8 cellular contexts compared by ENCODE assay signal in the genomic region with DNA sequence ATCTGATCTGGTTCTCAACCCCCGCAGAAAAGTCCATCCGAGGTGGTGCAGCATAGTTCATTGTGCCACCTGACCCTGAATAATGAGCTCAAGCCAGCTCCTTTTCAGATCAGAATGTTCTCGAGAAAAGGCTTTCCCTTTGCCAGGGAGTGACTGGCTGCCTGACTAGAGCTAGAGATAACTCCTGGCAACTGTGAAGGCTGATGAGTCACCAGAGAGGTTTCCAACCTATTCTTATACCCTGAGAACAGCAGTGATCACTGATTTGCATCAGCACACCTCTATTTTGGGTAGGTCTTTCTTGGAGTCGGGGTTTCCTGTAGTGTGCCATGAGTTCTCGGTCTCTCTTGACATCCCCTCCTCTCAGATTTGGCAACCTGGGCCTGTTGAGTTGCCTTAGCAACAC.
DNase-seq lines count a peak whose midpoint lies in the region; ATAC-seq and TF ChIP-seq lines count a peak whose summit lies in the region.

No MANE protein-coding gene starts in this region.

- ATAC-seq in GM18511 (IDR thresholded peaks at IDR 0.05; ENCODE audit: unreplicated experiment), result peak; percentile 80
- peak; percentile 70 for ATAC-seq in HG02571 (IDR thresholded peaks at IDR 0.05; ENCODE audit: unreplicated experiment)
- ATAC-seq in SK-N-SH treated with all-trans-retinoic acid at 6 μM for 48 hours, result peak; percentile 93

- no peak overlapping the region for H3K4me3 ChIP-seq in fibroblast of the aortic adventitia (ENCODE audit: low read depth, low read length)

- no peak for TF ChIP-seq CTCF in fibroblast of the aortic adventitia (IDR thresholded peaks at IDR 0.05; ENCODE audit: insufficient read depth, low read length)

- DNase-seq in fibroblast of the aortic adventitia (ENCODE audit: low read depth), result peak; percentile 96
- peak; percentile 26 for DNase-seq in stimulated activated CD4-positive, alpha-beta T cell treated with anti-CD3 and anti-CD28 coated beads, Interleukin-1b, Interleukin-23, amount 100 ng/mL, for 48 hours
- DNase-seq in NCI-H2227 (lab: John Stamatoyannopoulos, UW; ENCODE audit: unreplicated experiment), result no peak
- DNase-seq in NCI-H1436 (lab: John Stamatoyannopoulos, UW), result no peak
- DNase-seq in NCI-H1417 (lab: John Stamatoyannopoulos, UW), result no peak

TF ChIP-seq in SK-N-SH treated with all-trans-retinoic acid at 6 μM for 48 hours, 23 proteins besides CTCF, POLR2A, EP300 and RAD21:
- TF ChIP-seq ZNF8 (CRISPR knock-in tag; IDR thresholded peaks at IDR 0.05), result no peak
- no peak for TF ChIP-seq RARB (CRISPR knock-in tag; IDR thresholded peaks at IDR 0.05)
- no peak for TF ChIP-seq ZC3H10 (CRISPR knock-in tag; IDR thresholded peaks at IDR 0.05)
- TF ChIP-seq ZFP3 (CRISPR knock-in tag; IDR thresholded peaks at IDR 0.05), result no peak
- no peak for TF ChIP-seq GLIS3 (CRISPR knock-in tag; IDR thresholded peaks at IDR 0.05)

Comparison
In these comparisons a context has a peak if more than half of its experiments do, and no peak if none do; other contexts are left out.
1. DNase-seq: peak in fibroblast of the aortic adventitia (single experiment) and stimulated activated CD4-positive, alpha-beta T cell treated with anti-CD3 and anti-CD28 coated beads, Interleukin-1b, Interleukin-23, amount 100 ng/mL, for 48 hours (single experiment); none in NCI-H2227 (single experiment), NCI-H1436 (single experiment) and NCI-H1417 (0 of 3).
2. Peak in every context shown above with its lines, with median percentiles within 50 percentile points of each other: ATAC-seq.